8 cellular contexts compared by ENCODE assay signal in genomic region chr3:185059766-185060165, GRCh38.
"Had no signal": no experiment of that assay in that cellular context is flagged by ENCODE, and none has a peak within 500 bp of the region (broad histone marks: within the 10 kb centered on the region; RNA-seq: fewer than 3 reads in every experiment).

No MANE protein-coding gene starts in this region.

- H3K4me1 Mint-ChIP-seq: endodermal cell, naive B cell had no signal

- DNase-seq: activated CD4-positive, alpha-beta T cell treated with anti-CD3 and anti-CD28 coated beads for 4 hours; activated CD8-positive, alpha-beta T cell treated with anti-CD3 and anti-CD28 coated beads, Interleukin-2, amount 10 ng/mL, durations not matched to agents 7 days and 5 days; activated naive CD4-positive, alpha-beta T cell treated with anti-CD3 and anti-CD28 coated beads for 36 hours; endodermal cell; midbrain; naive B cell; posterior cingulate gyrus; T-helper 9 cell had no signal

- H3K27me3 Mint-ChIP-seq: naive B cell had no signal

- ATAC-seq: activated CD8-positive, alpha-beta T cell treated with anti-CD3 and anti-CD28 coated beads, Interleukin-2, amount 10 ng/mL, durations not matched to agents 7 days and 5 days had no signal

- H3K27ac Mint-ChIP-seq: activated CD8-positive, alpha-beta T cell treated with anti-CD3 and anti-CD28 coated beads, Interleukin-2, amount 10 ng/mL, durations not matched to agents 7 days and 5 days; activated naive CD4-positive, alpha-beta T cell treated with anti-CD3 and anti-CD28 coated beads for 36 hours; endodermal cell had no signal

- H3K4me3 Mint-ChIP-seq: activated CD8-positive, alpha-beta T cell treated with anti-CD3 and anti-CD28 coated beads, Interleukin-2, amount 10 ng/mL, durations not matched to agents 7 days and 5 days; activated naive CD4-positive, alpha-beta T cell treated with anti-CD3 and anti-CD28 coated beads for 36 hours; endodermal cell had no signal
